Comparison of ENCODE assay signal across 12 cellular contexts in the genomic region with DNA sequence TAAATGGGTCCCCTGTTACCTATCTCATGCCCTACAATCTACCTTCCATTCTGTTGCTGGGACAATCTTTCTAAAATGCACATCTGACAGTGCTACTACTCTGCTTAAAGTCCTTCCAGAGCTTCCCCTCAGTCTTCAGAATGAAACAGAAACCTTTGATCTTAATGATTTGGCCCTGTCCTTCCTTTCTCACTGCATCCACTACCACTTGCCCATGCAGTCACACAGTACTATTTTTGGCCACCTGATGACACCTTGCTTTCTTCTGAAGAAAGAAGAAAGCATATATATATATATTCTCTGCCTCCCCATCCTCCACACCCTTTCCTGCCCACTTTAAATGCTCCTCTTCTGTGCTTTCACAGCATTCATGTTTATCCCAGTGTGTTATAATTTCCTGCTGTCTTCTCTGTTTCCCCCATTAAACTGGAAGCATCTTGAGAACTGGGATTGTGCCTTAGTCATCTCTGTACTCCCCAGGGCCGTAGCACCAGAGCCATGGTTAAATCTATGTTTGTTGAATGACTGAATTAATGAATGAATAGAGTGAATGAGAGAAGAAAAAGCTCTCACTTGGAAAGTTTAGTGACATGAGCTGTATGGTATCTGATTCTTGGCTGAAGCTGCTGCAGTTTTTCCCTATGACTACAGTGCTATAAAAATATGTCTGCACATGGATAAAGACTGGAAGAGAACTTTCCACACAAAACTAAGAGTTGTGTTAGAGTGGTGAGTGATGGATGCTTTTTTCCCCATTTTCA. TPM values are rescaled to one million over a fixed set of nuclear protein-coding genes. Genes with fewer than 3 reads are reported as not detected.
DNase-seq lines count a peak whose midpoint lies in the region; ATAC-seq and TF ChIP-seq lines count a peak whose summit lies in the region.
"Had no signal": no experiment of that assay in that cellular context is flagged by ENCODE, and none has a peak within 500 bp of the region (broad histone marks: within the 10 kb centered on the region; RNA-seq: fewer than 3 reads in every experiment).

No MANE protein-coding gene starts in this region.

- H3K4me3 Mint-ChIP-seq in naive thymus-derived CD8-positive, alpha-beta T cell, result no peak overlapping the region
- H3K4me3 Mint-ChIP-seq: activated B cell treated with CpG ODN at 0.5 μM for 24 hours had no signal

- no peaks in the 10 kb centered on the region for H3K36me3 ChIP-seq in heart right ventricle
- H3K36me3 ChIP-seq in thoracic aorta, result no peaks in the 10 kb centered on the region
- H3K36me3 ChIP-seq: breast epithelium had no signal

- peaks cover 0 to 8% (median 2%) of the 10 kb centered on the region in 4 donors for H3K4me1 Mint-ChIP-seq in naive thymus-derived CD8-positive, alpha-beta T cell

- ATAC-seq in heart right ventricle (peak in 5 of 8 donors; percentile 25 to 81 (median 43)), Right ventricle myocardium inferior (no peak), HG02870 (IDR thresholded peaks at IDR 0.05; ENCODE audit: unreplicated experiment) (peak; percentile 73), thoracic aorta (ENCODE audit: insufficient number of reproducible peaks, low FRiP score, low read depth) (peak; percentile 58), left colon (no peak)
- ATAC-seq in naive thymus-derived CD8-positive, alpha-beta T cell, result no peak

- peaks cover 0 to 15% (median 2%) of the 10 kb centered on the region in 5 donors for H3K27me3 Mint-ChIP-seq in naive thymus-derived CD8-positive, alpha-beta T cell

- POLR2A ChIA-PET in naive thymus-derived CD8-positive, alpha-beta T cell (lab: Charles Lee), result no interaction called here

- no peak overlapping the region for H3K4me3 ChIP-seq in heart right ventricle
- H3K4me3 ChIP-seq in thoracic aorta, result no peak overlapping the region
- H3K4me3 ChIP-seq: breast epithelium had no signal

- no peak for TF ChIP-seq CTCF in heart right ventricle (IDR thresholded peaks at IDR 0.05)
- no peak for TF ChIP-seq CTCF in thoracic aorta (IDR thresholded peaks at IDR 0.05)

- H3K4me1 ChIP-seq in heart right ventricle (peaks cover 0 to 13% (median 0%) of the 10 kb centered on the region in 9 donors), thoracic aorta (ENCODE audit: control insufficient read depth in 1 of 2, low read depth in 2 of 2) (peaks cover 4 to 29% of the 10 kb centered on the region in 2 donors)
- H3K4me1 ChIP-seq: breast epithelium had no signal

- DNase-seq in heart right ventricle (no peak), Right ventricle myocardium inferior (ENCODE audit: missing footprints) (no peak), OCI-M1 (lab: John Stamatoyannopoulos, UW) (peak; percentile 37), thoracic aorta (ENCODE audit: low spot score) (no peak), left colon (no peak), A172 (ENCODE audit: low spot score) (no peak)
- no peak for DNase-seq in naive thymus-derived CD8-positive, alpha-beta T cell
- DNase-seq: activated B cell treated with CpG ODN at 0.5 μM for 24 hours, left cardiac atrium, NCI-H2081 treated with DMSO at 0.1 percent for 48 hours had no signal

- H3K27me3 ChIP-seq in heart right ventricle (peaks cover 0 to 59% (median 0%) of the 10 kb centered on the region in 7 donors), thoracic aorta (replicated peaks; ENCODE audit: insufficient read depth) (no peaks in the 10 kb centered on the region)

- intact Hi-C loops in heart right ventricle (cut with DNase I) (loop anchor here in 2 of 10 donors (5.0 to 10.0 kb wide), 3 partner anchors 258 to 710 kb away; no protein-coding TSS in a partner anchor), Right ventricle myocardium inferior (cut with DNase I) (no loop called here), left colon (cut with DNase I, micrococcal nuclease) (no loop called here)

- no peak overlapping the region for H3K27ac Mint-ChIP-seq in naive thymus-derived CD8-positive, alpha-beta T cell
- H3K27ac Mint-ChIP-seq: activated B cell treated with CpG ODN at 0.5 μM for 24 hours had no signal

- H3K27ac ChIP-seq in heart right ventricle, result no peak overlapping the region
- H3K27ac ChIP-seq in thoracic aorta, result peak overlapping the region; percentile 53 to 78
- H3K27ac ChIP-seq: breast epithelium had no signal

- 30 to 52% methylated on average over 1 of the region's 1 CpG for WGBS in heart right ventricle, 2 donors

- no peaks in the 10 kb centered on the region for H3K9me3 Mint-ChIP-seq in naive thymus-derived CD8-positive, alpha-beta T cell
- H3K9me3 Mint-ChIP-seq: activated B cell treated with CpG ODN at 0.5 μM for 24 hours had no signal

- H3K9me3 ChIP-seq in heart right ventricle (no peaks in the 10 kb centered on the region), thoracic aorta (no peaks in the 10 kb centered on the region)
- H3K9me3 ChIP-seq: breast epithelium had no signal

- no peaks in the 10 kb centered on the region for H3K36me3 Mint-ChIP-seq in naive thymus-derived CD8-positive, alpha-beta T cell

RNA-seq across cellular contexts. Expression of a gene that starts 56.2 kb away (rescaled TPM):
- total RNA-seq in heart right ventricle (1 to 10 TPM in 1 of 10 donors, under 1 TPM in 9; 0.39 to 1.2 (median 0.64) TPM), Right ventricle myocardium inferior (0.38 TPM), thoracic aorta (under 1 TPM; 0.07 to 0.27 TPM), left colon (not detected)
- under 1 TPM; 0.29 to 0.65 TPM for polyA plus RNA-seq in heart right ventricle
- not detected for total RNA-seq in naive thymus-derived CD8-positive, alpha-beta T cell
- not detected for polyA plus RNA-seq in naive thymus-derived CD8-positive, alpha-beta T cell
- total RNA-seq in A172 (2014; rRNA removed; shearing (Covaris generic)), result 0.02 and 0.03 TPM in 2 replicates
- total RNA-seq: activated B cell treated with CpG ODN at 0.5 μM for 24 hours had no signal

Comparison
In these comparisons a context has a peak if more than half of its experiments do, and no peak if none do; other contexts are left out.
1. ATAC-seq: peak in heart right ventricle (5 of 8), HG02870 (single experiment) and thoracic aorta (single experiment); none in Right ventricle myocardium inferior (single experiment), naive thymus-derived CD8-positive, alpha-beta T cell (0 of 2) and left colon (single experiment).
2. H3K27ac ChIP-seq: peak in thoracic aorta (2 of 2); none in heart right ventricle (0 of 10).